In the genomic region with DNA sequence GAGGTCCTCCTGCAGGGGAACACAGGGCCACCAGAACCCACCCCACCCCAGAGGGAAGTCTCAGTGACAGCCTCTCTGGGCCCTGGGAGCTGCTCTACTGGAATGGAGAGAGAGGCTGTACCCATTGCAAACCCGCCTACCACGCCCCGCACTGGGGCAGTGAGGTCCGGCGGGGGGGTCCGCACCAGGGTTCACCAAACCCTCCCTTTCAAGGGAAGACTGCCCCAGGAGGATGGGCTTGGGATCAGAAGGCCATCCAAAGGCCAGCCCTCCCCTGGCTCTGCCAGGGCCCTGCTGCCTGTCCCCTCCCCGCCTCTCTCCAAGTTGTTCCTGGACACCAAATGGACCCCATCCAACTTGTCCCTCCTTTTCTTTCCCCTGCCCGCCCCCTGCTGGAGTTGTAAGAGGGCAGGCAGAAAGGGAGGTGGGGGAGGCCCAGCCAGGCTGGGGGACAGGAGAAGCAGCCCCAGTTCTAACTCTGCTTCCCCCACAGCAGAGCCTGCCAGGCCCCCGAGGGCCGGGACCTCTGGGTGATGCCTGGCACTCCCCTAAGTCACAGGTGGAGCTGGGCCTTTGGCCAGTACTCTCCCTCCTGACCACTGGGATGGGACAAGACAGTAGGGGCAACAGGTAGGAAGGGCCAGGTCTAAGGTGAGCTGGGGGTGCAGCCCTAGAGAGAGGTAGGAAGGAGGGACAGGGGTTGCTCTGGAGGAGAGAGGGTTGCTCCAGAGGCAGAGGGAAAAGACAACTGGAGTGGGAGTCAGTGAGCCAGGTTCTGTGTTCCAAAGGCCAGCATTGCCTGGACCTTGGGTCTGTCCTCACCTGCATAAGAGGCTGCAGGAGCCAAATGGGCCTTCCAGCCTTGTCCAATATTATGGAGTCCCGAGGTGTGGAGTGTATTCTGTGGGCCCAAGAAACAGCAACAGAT, we compare ENCODE assay signal across 14 cellular contexts. TPM values are rescaled to one million over a fixed set of nuclear protein-coding genes. Genes with fewer than 3 reads are reported as not detected.
A peak's percentile ranks its signal among the peaks of the same experiment; 100 is the strongest.
DNase-seq lines count a peak whose midpoint lies in the region; ATAC-seq, FAIRE-seq and TF ChIP-seq lines count a peak whose summit lies in the region.
"Had no signal": no experiment of that assay in that cellular context is flagged by ENCODE, and none has a peak within 500 bp of the region (broad histone marks: within the 10 kb centered on the region; RNA-seq: fewer than 3 reads in every experiment).

No MANE protein-coding gene starts in this region.

- no peak for TF ChIP-seq EP300 in H1 (IDR thresholded peaks at IDR 0.05; ENCODE audit: borderline replicate concordance in 1 of 2, low read depth in 2 of 2, low read length in 2 of 2)

- H3K4me3 ChIP-seq in right cardiac atrium (ENCODE audit: low read length) (no peak overlapping the region), H1 (ENCODE audit: extremely low read depth in 1 of 4, insufficient read depth in 2 of 4, low read depth in 3 of 4, low read length in 4 of 4) (no peak overlapping the region), neuron (ENCODE audit: low read length) (peak overlapping the region; percentile 66)

- H3K18ac ChIP-seq in H1 (ENCODE audit: extremely low read depth, low read length): no peak overlapping the region; the same call in 1 of the 2 replicates

- POLR2A ChIA-PET in H1 (lab: Charles Lee; ENCODE audit: partially characterized antibody): no interaction called here

- no peak overlapping the region for H3K4ac ChIP-seq in H1 (replicated peaks; ENCODE audit: insufficient read length, low read depth, low read length)

- peaks cover 12% of the 10 kb centered on the region; the same call in 1 of the 2 replicates for H3K23me2 ChIP-seq in H1 (ENCODE audit: low read depth, low read length)

- H3K4me2 ChIP-seq in H1 (ENCODE audit: insufficient read depth in 1 of 2, low read depth in 2 of 2, low read length in 2 of 2): no peak overlapping the region

- no peak for FAIRE-seq in H1 (lab: Jason Lieb, UNC)
- FAIRE-seq: urothelium cell line had no signal

- H4K91ac ChIP-seq in H1 (replicated peaks; ENCODE audit: insufficient read length, low read length): no peak overlapping the region

- 81% methylated on average over 11 of the region's 11 CpGs for WGBS in right cardiac atrium
- WGBS in H1 (ENCODE audit: extremely low coverage in 1 of 2, insufficient coverage in 1 of 2, insufficient read length in 1 of 2, insufficient replicate concordance in 2 of 2, low coverage in 1 of 2, low lambda C conversion rate in 2 of 2, missing lambda C conversion rate in 1 of 2), 2 experiments: 74% methylated on average over 6 of the region's 11 CpGs; no CpG with 5 or more reads in 1 of the 2 experiments

- H3K14ac ChIP-seq in H1 (ENCODE audit: insufficient read length): no peak overlapping the region

- peak; percentile 33 to 67 (median 52) for DNase-seq in right cardiac atrium
- no peak for DNase-seq in cardiac septum (ENCODE audit: low spot score)
- DNase-seq in H1 (ENCODE audit: low read depth in 1 of 2, low spot score in 2 of 2): no peak
- no peak for DNase-seq in NCI-H2081 (lab: John Stamatoyannopoulos, UW)
- DNase-seq in NOMO-1 treated with dmso at 0.1 percent for 144 hours (lab: John Stamatoyannopoulos, UW; ENCODE audit: unreplicated experiment): no peak
- DNase-seq in EL: no peak
- DNase-seq: activated CD8-positive, alpha-beta T cell treated with anti-CD3 and anti-CD28 coated beads for 36 hours; activated naive CD4-positive, alpha-beta T cell treated with anti-CD3 and anti-CD28 coated beads, Interleukin-2, amount 50 U/mL, for 16 hours; KG1; NCI-H2081 treated with DMSO at 0.1 percent for 48 hours had no signal

- no peak overlapping the region for H2AK5ac ChIP-seq in H1 (ENCODE audit: low read depth, low read length)

- H2BK120ac ChIP-seq in H1 (replicated peaks; ENCODE audit: low read depth, low read length): no peak overlapping the region

- H3K27me3 ChIP-seq in right cardiac atrium (ENCODE audit: control insufficient read depth, insufficient read depth): no peaks in the 10 kb centered on the region
- H3K27me3 ChIP-seq in H1 (replicated peaks in 1 of 4; ENCODE audit: control insufficient read depth in 3 of 4, extremely low read depth in 1 of 4, insufficient read depth in 3 of 4, low read length in 3 of 4): peaks cover 50 to 61% (median 60%) of the 10 kb centered on the region in 4 experiments
- H3K27me3 ChIP-seq in neuron (ENCODE audit: insufficient read depth, low read length): peaks cover 24% of the 10 kb centered on the region

- H2BK15ac ChIP-seq in H1 (ENCODE audit: low read length): no peak overlapping the region

- H4K8ac ChIP-seq in H1 (ENCODE audit: extremely low read depth, insufficient read depth, low read length): no peak overlapping the region

- H3K23ac ChIP-seq in H1 (ENCODE audit: insufficient read length): no peak overlapping the region

- TF ChIP-seq CTCF in H1 (IDR thresholded peaks at IDR 0.05; ENCODE audit: control extremely low read depth in 1 of 3, insufficient read depth in 1 of 3, low read depth in 1 of 3, low read length in 3 of 3): peak in 2 of 3 experiments; percentile 33 to 39; a peak in 3 of 4 replicates

- no peak overlapping the region for H2BK12ac ChIP-seq in H1 (ENCODE audit: low read depth, low read length)

- CTCF ChIA-PET in H1 (lab: Charles Lee; ENCODE audit: partially characterized antibody): interaction anchor here (0.8 to 1.9 kb wide), 6 partner anchors 32 to 375 kb away, joined by 3 to 6 read pairs (median 3); no protein-coding TSS in a partner anchor

- H3K36me3 ChIP-seq in H1 (ENCODE audit: control insufficient read depth in 2 of 4, insufficient read depth in 4 of 4, low read length in 3 of 4): peaks cover 0 to 14% (median 0%) of the 10 kb centered on the region in 4 experiments; a peak in 1 of 8 replicates
- H3K36me3 ChIP-seq in neuron (ENCODE audit: insufficient read depth, low read length): no peaks in the 10 kb centered on the region

- H3K27ac ChIP-seq in right cardiac atrium (ENCODE audit: low read length) (no peak overlapping the region), H1 (ENCODE audit: low read depth, low read length) (no peak overlapping the region)

- TF ChIP-seq POLR2A in H1 (IDR thresholded peaks at IDR 0.05; ENCODE audit: control extremely low read depth in 1 of 2, low read depth in 2 of 2, low read length in 2 of 2): no peak

- H2BK20ac ChIP-seq in H1 (ENCODE audit: low read length): no peak overlapping the region

- peaks cover 12 to 16% of the 10 kb centered on the region in 2 experiments for H4K20me1 ChIP-seq in H1 (replicated peaks in 1 of 2; ENCODE audit: control insufficient read depth in 1 of 2, insufficient read depth in 2 of 2, low read length in 2 of 2)

- intact Hi-C loops in right cardiac atrium (cut with DNase I): no loop called here
- intact Hi-C loops in cardiac septum (cut with DNase I): no loop called here

- H3K9me3 ChIP-seq in right cardiac atrium (ENCODE audit: control insufficient read depth, low read length): peaks cover 7% of the 10 kb centered on the region
- peaks cover 9 to 14% of the 10 kb centered on the region in 2 experiments; a peak in 3 of 4 replicates for H3K9me3 ChIP-seq in H1 (ENCODE audit: insufficient read depth in 2 of 2, low read depth in 1 of 2, low read length in 1 of 2)
- peaks cover 7% of the 10 kb centered on the region for H3K9me3 ChIP-seq in neuron (ENCODE audit: low read length)

- no peaks in the 10 kb centered on the region for H3K79me2 ChIP-seq in H1 (ENCODE audit: control insufficient read depth in 1 of 2, insufficient read depth in 2 of 2, low read length in 2 of 2)

- H3K79me1 ChIP-seq in H1 (ENCODE audit: low read depth, low read length): no peaks in the 10 kb centered on the region

- H2AFZ ChIP-seq in H1 (ENCODE audit: low read length) (no peak overlapping the region), neuron (ENCODE audit: low read depth, low read length) (no peak overlapping the region)

- H3K9ac ChIP-seq in H1 (replicated peaks in 1 of 4; ENCODE audit: extremely low read depth in 1 of 4, low read depth in 3 of 4, low read length in 3 of 4): no peak overlapping the region

- TF ChIP-seq RAD21 in H1 (IDR thresholded peaks at IDR 0.05 in 1 of 2, conservative IDR thresholded peaks at IDR 0.05 in 1 of 2; ENCODE audit: low read depth in 2 of 2, low read length in 2 of 2): peak; percentile 46 to 63

- ATAC-seq in right cardiac atrium (peak in 1 of 2 donors; percentile 15), HG02885 (IDR thresholded peaks at IDR 0.05; ENCODE audit: poor library complexity, unreplicated experiment) (no peak)
- ATAC-seq: activated CD8-positive, alpha-beta T cell treated with anti-CD3 and anti-CD28 coated beads for 36 hours had no signal

- H2BK5ac ChIP-seq in H1 (ENCODE audit: low read depth, low read length): no peak overlapping the region

- H4K5ac ChIP-seq in H1 (ENCODE audit: insufficient read length, low read depth, low read length): no peak overlapping the region

- no peak overlapping the region for H3K56ac ChIP-seq in H1 (replicated peaks; ENCODE audit: insufficient read length, low read depth, low read length)

- no peaks in the 10 kb centered on the region for H3K4me1 ChIP-seq in right cardiac atrium (ENCODE audit: control insufficient read depth, insufficient read depth, low read length)
- H3K4me1 ChIP-seq in H1 (replicated peaks in 1 of 4; ENCODE audit: control insufficient read depth in 3 of 4, insufficient read depth in 4 of 4, low read length in 3 of 4): peaks cover 0 to 12% (median 2%) of the 10 kb centered on the region in 4 experiments; a peak in 3 of 7 replicates
- peaks cover 11% of the 10 kb centered on the region for H3K4me1 ChIP-seq in neuron (ENCODE audit: insufficient read depth, low read length)

TF ChIP-seq in H1, 55 proteins besides CTCF, POLR2A, EP300 and RAD21 (continues in another document):
- no peak for TF ChIP-seq CEBPB (IDR thresholded peaks at IDR 0.05; ENCODE audit: low read depth, low read length)
- TF ChIP-seq CREB1 (IDR thresholded peaks at IDR 0.05): no peak
- TF ChIP-seq RBBP5 (IDR thresholded peaks at IDR 0.05; ENCODE audit: borderline replicate concordance, low read depth, low read length): no peak
- no peak for TF ChIP-seq TBP (IDR thresholded peaks at IDR 0.05; ENCODE audit: low read depth, low read length)
- no peak for TF ChIP-seq HDAC2 (IDR thresholded peaks at IDR 0.05; ENCODE audit: borderline replicate concordance in 1 of 2, low read depth in 2 of 2, low read length in 2 of 2)
- TF ChIP-seq FOSL1 (IDR thresholded peaks at IDR 0.05; ENCODE audit: insufficient read depth, low read depth, low read length): no peak

RNA-seq across cellular contexts. Expression of a gene that starts 3.2 kb away (rescaled TPM):
- under 1 TPM in 1 of 4 donors, not detected in 3; 0.17 TPM for total RNA-seq in right cardiac atrium
- 0.34 TPM for polyA plus RNA-seq in right cardiac atrium
- not detected for total RNA-seq in cardiac septum
- total RNA-seq in H1 (2021; fragmentation: NEBNext Ultra II Directional; extraction: Animal tissue kit (Norgen Biotek cat#: 25700)): 0.19 TPM in 2 replicates
- polyA plus RNA-seq in H1 (2011; rRNA removed): 0.17 and 0.33 TPM in 2 replicates
- 0.41 TPM for polyA plus RNA-seq in H1 (2011; cell fraction: cytosol; rRNA removed)
- polyA plus RNA-seq in H1 (2011; cell fraction: nucleus; rRNA removed): 0.80 TPM
- polyA plus RNA-seq in H1 (2012, experiment 1 of 2): 0.13 to 0.27 TPM (median 0.20 TPM) in 4 replicates
- 0.29 TPM for polyA plus RNA-seq in H1 (2012, experiment 2 of 2)
- polyA plus RNA-seq in H1 (2013, experiment 1 of 2): 0.06 TPM
- polyA plus RNA-seq in H1 (2013, experiment 2 of 2): 0.26 TPM
- polyA minus RNA-seq in H1 (2011; rRNA and poly(A)+ RNA removed): 0.46 and 1.3 TPM in 2 replicates
- polyA minus RNA-seq in H1 (2011; cell fraction: cytosol; rRNA and poly(A)+ RNA removed): not detected
- polyA minus RNA-seq in H1 (2011; cell fraction: nucleus; rRNA and poly(A)+ RNA removed): 7.1 TPM
- total RNA-seq: activated CD8-positive, alpha-beta T cell treated with anti-CD3 and anti-CD28 coated beads for 36 hours; T-helper 1 cell treated with Interleukin-12 subunit alpha and Interleukin-12 subunit beta and Interleukin-4 antibody, amounts not matched to agents 30 ng/mL and 1 ng/mL, for 36 hours had no signal

Comparison
In these comparisons a context has a peak if more than half of its experiments do, and no peak if none do; other contexts are left out.
1. DNase-seq: peak in right cardiac atrium (3 of 3); none in cardiac septum (single experiment), H1 (0 of 2), NCI-H2081 (0 of 2), NOMO-1 treated with dmso at 0.1 percent for 144 hours (single experiment) and EL (single experiment).